ENCODE assay signal across 12 cellular contexts in the genomic region with DNA sequence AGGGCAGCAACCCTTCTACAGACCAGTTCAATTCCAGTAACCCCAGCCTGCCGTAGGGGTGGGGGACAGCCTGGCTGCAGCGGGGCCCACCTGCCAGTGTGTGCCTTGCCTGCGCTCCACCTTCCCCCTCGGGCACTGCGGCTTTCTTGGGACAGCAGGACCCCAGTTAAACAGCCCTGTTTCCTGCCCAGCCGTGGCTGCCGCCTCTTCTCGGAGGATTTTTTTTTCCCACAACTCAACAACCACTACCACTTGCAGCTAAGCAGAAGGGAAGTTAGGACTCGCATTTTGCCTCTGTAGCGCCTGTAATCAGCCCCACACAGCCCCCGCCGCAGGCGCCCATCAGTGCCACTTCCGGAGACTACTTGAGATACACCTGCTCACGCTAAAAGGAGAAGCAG.
A peak's percentile ranks its signal among the peaks of the same experiment; 100 is the strongest.
DNase-seq lines count a peak whose midpoint lies in the region; ATAC-seq lines count a peak whose summit lies in the region.
"Had no signal": no experiment of that assay in that cellular context is flagged by ENCODE, and none has a peak within 500 bp of the region (broad histone marks: within the 10 kb centered on the region; RNA-seq: fewer than 3 reads in every experiment).

No MANE protein-coding gene starts in this region.

- peak; percentile 78 for ATAC-seq in naive thymus-derived CD4-positive, alpha-beta T cell
- ATAC-seq in HG02981 (IDR thresholded peaks at IDR 0.05; ENCODE audit: unreplicated experiment): no peak
- ATAC-seq in left ventricle myocardium superior: no peak

- CTCF ChIA-PET in activated CD4-positive, alpha-beta T cell treated with anti-CD3 and anti-CD28 coated beads, Interleukin-2, amount 10 ng/mL, durations not matched to agents 7 days and 5 days (lab: Charles Lee): interaction anchor here (0.7 to 1.5 kb wide), 4 partner anchors 13 to 104 kb away, joined by 3 read pairs; no protein-coding TSS in a partner anchor
- CTCF ChIA-PET in naive thymus-derived CD4-positive, alpha-beta T cell (lab: Charles Lee): interaction anchor here (0.8 kb wide), 1 partner anchor 62 kb away, joined by 3 read pairs; no protein-coding TSS in a partner anchor

- H3K27me3 ChIP-seq in naive thymus-derived CD4-positive, alpha-beta T cell (ENCODE audit: control insufficient read depth in 2 of 2, insufficient read depth in 2 of 2, low read length in 2 of 2): no peaks in the 10 kb centered on the region
- H3K27me3 ChIP-seq: cardiac muscle cell had no signal

- DNase-seq in DMS153 treated with DMSO at 0.1 percent for 48 hours (lab: John Stamatoyannopoulos, UW; ENCODE audit: unreplicated experiment): peak; percentile 17
- DNase-seq in DMS153 (lab: John Stamatoyannopoulos, UW): no peak
- peak; percentile 72 for DNase-seq in NCI-H1436 (lab: John Stamatoyannopoulos, UW)
- peak; percentile 55 for DNase-seq in activated CD4-positive, alpha-beta T cell treated with anti-CD3 and anti-CD28 coated beads, Interleukin-2, amount 10 ng/mL, durations not matched to agents 7 days and 5 days
- DNase-seq in naive thymus-derived CD4-positive, alpha-beta T cell: peak in 5 of 9 donors; percentile 50 to 60 (median 55)
- no peak for DNase-seq in left ventricle myocardium superior
- DNase-seq in occipital lobe (lab: John Stamatoyannopoulos, UW): no peak
- DNase-seq: 8988T, T-helper 9 cell had no signal

- peak overlapping the region; percentile 36 for H3K4me3 Mint-ChIP-seq in activated CD4-positive, alpha-beta T cell treated with anti-CD3 and anti-CD28 coated beads, Interleukin-2, amount 10 ng/mL, durations not matched to agents 7 days and 5 days
- H3K4me3 Mint-ChIP-seq in naive thymus-derived CD4-positive, alpha-beta T cell: peak overlapping the region in 9 of 10 donors; percentile 58 to 88 (median 80)

- H3K36me3 ChIP-seq in naive thymus-derived CD4-positive, alpha-beta T cell (ENCODE audit: control insufficient read depth in 2 of 3, insufficient read depth in 3 of 3, low read length in 3 of 3): no peaks in the 10 kb centered on the region
- H3K36me3 ChIP-seq: cardiac muscle cell had no signal

- peaks cover 15 to 56% of the 10 kb centered on the region in 2 donors for H3K4me1 ChIP-seq in naive thymus-derived CD4-positive, alpha-beta T cell (ENCODE audit: control insufficient read depth in 2 of 2, insufficient read depth in 2 of 2, low read length in 2 of 2)

- POLR2A ChIA-PET in activated CD4-positive, alpha-beta T cell treated with anti-CD3 and anti-CD28 coated beads, Interleukin-2, amount 10 ng/mL, durations not matched to agents 7 days and 5 days (lab: Charles Lee): no interaction called here
- POLR2A ChIA-PET in naive thymus-derived CD4-positive, alpha-beta T cell (lab: Charles Lee): interaction anchor here (0.6 to 1.8 kb wide), 6 partner anchors 10 to 27 kb away, joined by 3 to 9 read pairs (median 4); no protein-coding TSS in a partner anchor

- peaks cover 6% of the 10 kb centered on the region for H3K36me3 Mint-ChIP-seq in activated CD4-positive, alpha-beta T cell treated with anti-CD3 and anti-CD28 coated beads, Interleukin-2, amount 10 ng/mL, durations not matched to agents 7 days and 5 days (ENCODE audit: low read depth)
- H3K36me3 Mint-ChIP-seq in naive thymus-derived CD4-positive, alpha-beta T cell: no peaks in the 10 kb centered on the region

- peaks cover 55% of the 10 kb centered on the region for H3K4me1 Mint-ChIP-seq in activated CD4-positive, alpha-beta T cell treated with anti-CD3 and anti-CD28 coated beads, Interleukin-2, amount 10 ng/mL, durations not matched to agents 7 days and 5 days
- peaks cover 23 to 72% (median 63%) of the 10 kb centered on the region in 7 donors for H3K4me1 Mint-ChIP-seq in naive thymus-derived CD4-positive, alpha-beta T cell

- no peaks in the 10 kb centered on the region for H3K9me3 ChIP-seq in naive thymus-derived CD4-positive, alpha-beta T cell (ENCODE audit: control insufficient read depth in 2 of 3, low read length in 3 of 3)

- peak overlapping the region; percentile 35 for H3K4me3 ChIP-seq in naive thymus-derived CD4-positive, alpha-beta T cell (ENCODE audit: low read length)
- H3K4me3 ChIP-seq: cardiac muscle cell had no signal

- intact Hi-C loops in naive thymus-derived CD4-positive, alpha-beta T cell (cut with micrococcal nuclease): no loop called here
- intact Hi-C loops in left ventricle myocardium superior (cut with micrococcal nuclease): no loop called here

- H3K27me3 Mint-ChIP-seq in activated CD4-positive, alpha-beta T cell treated with anti-CD3 and anti-CD28 coated beads, Interleukin-2, amount 10 ng/mL, durations not matched to agents 7 days and 5 days: no peaks in the 10 kb centered on the region
- no peaks in the 10 kb centered on the region for H3K27me3 Mint-ChIP-seq in naive thymus-derived CD4-positive, alpha-beta T cell

- no peaks in the 10 kb centered on the region for H3K9me3 Mint-ChIP-seq in activated CD4-positive, alpha-beta T cell treated with anti-CD3 and anti-CD28 coated beads, Interleukin-2, amount 10 ng/mL, durations not matched to agents 7 days and 5 days
- H3K9me3 Mint-ChIP-seq in naive thymus-derived CD4-positive, alpha-beta T cell: peaks cover 0 to 2% (median 0%) of the 10 kb centered on the region in 11 donors

- H3K27ac ChIP-seq in naive thymus-derived CD4-positive, alpha-beta T cell (ENCODE audit: low read depth, low read length): peak overlapping the region; percentile 65
- H3K27ac ChIP-seq: cardiac muscle cell, parathyroid adenoma had no signal

- peak overlapping the region; percentile 86 for H3K27ac Mint-ChIP-seq in activated CD4-positive, alpha-beta T cell treated with anti-CD3 and anti-CD28 coated beads, Interleukin-2, amount 10 ng/mL, durations not matched to agents 7 days and 5 days
- peak overlapping the region; percentile 42 to 97 (median 94) for H3K27ac Mint-ChIP-seq in naive thymus-derived CD4-positive, alpha-beta T cell

Comparison
In these comparisons a context has a peak if more than half of its experiments do, and no peak if none do; other contexts are left out.
1. DNase-seq: peak in DMS153 treated with DMSO at 0.1 percent for 48 hours (single experiment), NCI-H1436 (single experiment), activated CD4-positive, alpha-beta T cell treated with anti-CD3 and anti-CD28 coated beads, Interleukin-2, amount 10 ng/mL, durations not matched to agents 7 days and 5 days (single experiment) and naive thymus-derived CD4-positive, alpha-beta T cell (5 of 9); none in DMS153 (single experiment), left ventricle myocardium superior (single experiment) and occipital lobe (single experiment).